ENCODE assay signal across 1 cellular context in genomic region chr19:2253106-2254051, GRCh38.
TF ChIP-seq lines count a peak whose summit lies in the region.

No MANE protein-coding gene starts in this region.

TF ChIP-seq in H1, 55 proteins besides CTCF, POLR2A, EP300 and RAD21:
- no peak for TF ChIP-seq EZH2 (IDR thresholded peaks at IDR 0.05; ENCODE audit: low read depth, low read length, severe bottlenecking)
- TF ChIP-seq CBX5 (IDR thresholded peaks at IDR 0.05; ENCODE audit: low read depth, low read length): no peak
- TF ChIP-seq GABPA (IDR thresholded peaks at IDR 0.05; ENCODE audit: borderline replicate concordance, insufficient read depth, low read length): peak; percentile 10; the same call in 1 of the 2 replicates
- TF ChIP-seq SUZ12 (IDR thresholded peaks at IDR 0.05; ENCODE audit: low read length): peak; percentile 43; the same call in 1 of the 2 replicates
- TF ChIP-seq E2F6 (IDR thresholded peaks at IDR 0.05): peak; percentile 78; the same call in 1 of the 2 replicates
- no peak for TF ChIP-seq KDM1A (IDR thresholded peaks at IDR 0.05; ENCODE audit: borderline replicate concordance, low read length)
- TF ChIP-seq EGR1 (IDR thresholded peaks at IDR 0.05; ENCODE audit: borderline replicate concordance, low read depth, low read length): no peak
- TF ChIP-seq GTF2F1 (IDR thresholded peaks at IDR 0.05; ENCODE audit: borderline replicate concordance, low read depth, low read length): no peak
- no peak for TF ChIP-seq SAP30 (IDR thresholded peaks at IDR 0.05; ENCODE audit: insufficient read depth, insufficient replicate concordance, low read length)
- no peak for TF ChIP-seq SP4 (IDR thresholded peaks at IDR 0.05; ENCODE audit: low read length)
- TF ChIP-seq, protein P1, sequence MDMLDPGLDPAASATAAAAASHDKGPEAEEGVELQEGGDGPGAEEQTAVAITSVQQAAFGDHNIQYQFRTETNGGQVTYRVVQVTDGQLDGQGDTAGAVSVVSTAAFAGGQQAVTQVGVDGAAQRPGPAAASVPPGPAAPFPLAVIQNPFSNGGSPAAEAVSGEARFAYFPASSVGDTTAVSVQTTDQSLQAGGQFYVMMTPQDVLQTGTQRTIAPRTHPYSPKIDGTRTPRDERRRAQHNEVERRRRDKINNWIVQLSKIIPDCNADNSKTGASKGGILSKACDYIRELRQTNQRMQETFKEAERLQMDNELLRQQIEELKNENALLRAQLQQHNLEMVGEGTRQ (IDR thresholded peaks at IDR 0.05; ENCODE audit: low read length): no peak
- no peak for TF ChIP-seq TCF12 (IDR thresholded peaks at IDR 0.05; ENCODE audit: low read depth, low read length)
- TF ChIP-seq ATF2 (IDR thresholded peaks at IDR 0.05; ENCODE audit: low read length): no peak
- no peak; the same call in 1 of the 2 replicates for TF ChIP-seq MAX (IDR thresholded peaks at IDR 0.05)
- no peak for TF ChIP-seq SRF (IDR thresholded peaks at IDR 0.05; ENCODE audit: low read depth, low read length)
- TF ChIP-seq, protein P2, sequence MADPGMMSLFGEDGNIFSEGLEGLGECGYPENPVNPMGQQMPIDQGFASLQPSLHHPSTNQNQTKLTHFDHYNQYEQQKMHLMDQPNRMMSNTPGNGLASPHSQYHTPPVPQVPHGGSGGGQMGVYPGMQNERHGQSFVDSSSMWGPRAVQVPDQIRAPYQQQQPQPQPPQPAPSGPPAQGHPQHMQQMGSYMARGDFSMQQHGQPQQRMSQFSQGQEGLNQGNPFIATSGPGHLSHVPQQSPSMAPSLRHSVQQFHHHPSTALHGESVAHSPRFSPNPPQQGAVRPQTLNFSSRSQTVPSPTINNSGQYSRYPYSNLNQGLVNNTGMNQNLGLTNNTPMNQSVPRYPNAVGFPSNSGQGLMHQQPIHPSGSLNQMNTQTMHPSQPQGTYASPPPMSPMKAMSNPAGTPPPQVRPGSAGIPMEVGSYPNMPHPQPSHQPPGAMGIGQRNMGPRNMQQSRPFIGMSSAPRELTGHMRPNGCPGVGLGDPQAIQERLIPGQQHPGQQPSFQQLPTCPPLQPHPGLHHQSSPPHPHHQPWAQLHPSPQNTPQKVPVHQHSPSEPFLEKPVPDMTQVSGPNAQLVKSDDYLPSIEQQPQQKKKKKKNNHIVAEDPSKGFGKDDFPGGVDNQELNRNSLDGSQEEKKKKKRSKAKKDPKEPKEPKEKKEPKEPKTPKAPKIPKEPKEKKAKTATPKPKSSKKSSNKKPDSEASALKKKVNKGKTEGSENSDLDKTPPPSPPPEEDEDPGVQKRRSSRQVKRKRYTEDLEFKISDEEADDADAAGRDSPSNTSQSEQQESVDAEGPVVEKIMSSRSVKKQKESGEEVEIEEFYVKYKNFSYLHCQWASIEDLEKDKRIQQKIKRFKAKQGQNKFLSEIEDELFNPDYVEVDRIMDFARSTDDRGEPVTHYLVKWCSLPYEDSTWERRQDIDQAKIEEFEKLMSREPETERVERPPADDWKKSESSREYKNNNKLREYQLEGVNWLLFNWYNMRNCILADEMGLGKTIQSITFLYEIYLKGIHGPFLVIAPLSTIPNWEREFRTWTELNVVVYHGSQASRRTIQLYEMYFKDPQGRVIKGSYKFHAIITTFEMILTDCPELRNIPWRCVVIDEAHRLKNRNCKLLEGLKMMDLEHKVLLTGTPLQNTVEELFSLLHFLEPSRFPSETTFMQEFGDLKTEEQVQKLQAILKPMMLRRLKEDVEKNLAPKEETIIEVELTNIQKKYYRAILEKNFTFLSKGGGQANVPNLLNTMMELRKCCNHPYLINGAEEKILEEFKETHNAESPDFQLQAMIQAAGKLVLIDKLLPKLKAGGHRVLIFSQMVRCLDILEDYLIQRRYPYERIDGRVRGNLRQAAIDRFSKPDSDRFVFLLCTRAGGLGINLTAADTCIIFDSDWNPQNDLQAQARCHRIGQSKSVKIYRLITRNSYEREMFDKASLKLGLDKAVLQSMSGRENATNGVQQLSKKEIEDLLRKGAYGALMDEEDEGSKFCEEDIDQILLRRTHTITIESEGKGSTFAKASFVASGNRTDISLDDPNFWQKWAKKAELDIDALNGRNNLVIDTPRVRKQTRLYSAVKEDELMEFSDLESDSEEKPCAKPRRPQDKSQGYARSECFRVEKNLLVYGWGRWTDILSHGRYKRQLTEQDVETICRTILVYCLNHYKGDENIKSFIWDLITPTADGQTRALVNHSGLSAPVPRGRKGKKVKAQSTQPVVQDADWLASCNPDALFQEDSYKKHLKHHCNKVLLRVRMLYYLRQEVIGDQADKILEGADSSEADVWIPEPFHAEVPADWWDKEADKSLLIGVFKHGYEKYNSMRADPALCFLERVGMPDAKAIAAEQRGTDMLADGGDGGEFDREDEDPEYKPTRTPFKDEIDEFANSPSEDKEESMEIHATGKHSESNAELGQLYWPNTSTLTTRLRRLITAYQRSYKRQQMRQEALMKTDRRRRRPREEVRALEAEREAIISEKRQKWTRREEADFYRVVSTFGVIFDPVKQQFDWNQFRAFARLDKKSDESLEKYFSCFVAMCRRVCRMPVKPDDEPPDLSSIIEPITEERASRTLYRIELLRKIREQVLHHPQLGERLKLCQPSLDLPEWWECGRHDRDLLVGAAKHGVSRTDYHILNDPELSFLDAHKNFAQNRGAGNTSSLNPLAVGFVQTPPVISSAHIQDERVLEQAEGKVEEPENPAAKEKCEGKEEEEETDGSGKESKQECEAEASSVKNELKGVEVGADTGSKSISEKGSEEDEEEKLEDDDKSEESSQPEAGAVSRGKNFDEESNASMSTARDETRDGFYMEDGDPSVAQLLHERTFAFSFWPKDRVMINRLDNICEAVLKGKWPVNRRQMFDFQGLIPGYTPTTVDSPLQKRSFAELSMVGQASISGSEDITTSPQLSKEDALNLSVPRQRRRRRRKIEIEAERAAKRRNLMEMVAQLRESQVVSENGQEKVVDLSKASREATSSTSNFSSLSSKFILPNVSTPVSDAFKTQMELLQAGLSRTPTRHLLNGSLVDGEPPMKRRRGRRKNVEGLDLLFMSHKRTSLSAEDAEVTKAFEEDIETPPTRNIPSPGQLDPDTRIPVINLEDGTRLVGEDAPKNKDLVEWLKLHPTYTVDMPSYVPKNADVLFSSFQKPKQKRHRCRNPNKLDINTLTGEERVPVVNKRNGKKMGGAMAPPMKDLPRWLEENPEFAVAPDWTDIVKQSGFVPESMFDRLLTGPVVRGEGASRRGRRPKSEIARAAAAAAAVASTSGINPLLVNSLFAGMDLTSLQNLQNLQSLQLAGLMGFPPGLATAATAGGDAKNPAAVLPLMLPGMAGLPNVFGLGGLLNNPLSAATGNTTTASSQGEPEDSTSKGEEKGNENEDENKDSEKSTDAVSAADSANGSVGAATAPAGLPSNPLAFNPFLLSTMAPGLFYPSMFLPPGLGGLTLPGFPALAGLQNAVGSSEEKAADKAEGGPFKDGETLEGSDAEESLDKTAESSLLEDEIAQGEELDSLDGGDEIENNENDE (IDR thresholded peaks at IDR 0.05; ENCODE audit: insufficient replicate concordance, low read length): no peak
- TF ChIP-seq HDAC6 (IDR thresholded peaks at IDR 0.05; ENCODE audit: low read depth, low read length): no peak
- TF ChIP-seq TEAD4 (IDR thresholded peaks at IDR 0.05; ENCODE audit: low read depth, low read length): no peak
- TF ChIP-seq KDM4A (IDR thresholded peaks at IDR 0.05; ENCODE audit: low read depth, low read length, severe bottlenecking): peak; percentile 65
- no peak for TF ChIP-seq FOSL1 (IDR thresholded peaks at IDR 0.05; ENCODE audit: insufficient read depth, low read depth, low read length)
